10 cellular contexts compared by ENCODE assay signal in the genomic region with DNA sequence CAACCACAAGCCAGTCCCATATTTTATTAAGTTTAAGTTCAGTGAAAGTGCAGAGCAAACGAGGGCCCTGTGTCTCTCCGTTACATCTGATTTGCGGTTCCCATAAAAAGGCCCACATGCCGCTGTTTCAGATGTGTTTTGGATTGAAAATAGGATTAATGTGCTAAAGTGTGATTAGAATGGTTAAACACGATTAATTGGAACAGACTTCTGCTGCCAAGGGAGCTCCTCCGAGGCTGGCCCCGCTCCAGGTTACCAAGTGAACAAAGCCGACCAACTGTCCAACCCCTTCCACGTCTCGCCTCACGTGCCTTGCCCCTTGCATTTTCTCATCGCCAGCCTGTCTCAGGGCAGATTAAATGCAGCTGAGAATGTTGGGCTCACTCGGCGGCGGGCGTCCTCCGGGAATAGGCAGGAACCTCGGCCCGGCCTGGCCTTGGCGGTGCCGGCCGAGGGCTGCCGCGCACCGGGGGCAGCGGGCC.
DNase-seq lines count a peak whose midpoint lies in the region; ATAC-seq and TF ChIP-seq lines count a peak whose summit lies in the region.
"Had no signal": no experiment of that assay in that cellular context is flagged by ENCODE, and none has a peak within 500 bp of the region (broad histone marks: within the 10 kb centered on the region; RNA-seq: fewer than 3 reads in every experiment).

No MANE protein-coding gene starts in this region.

- no peaks in the 10 kb centered on the region for H3K9me2 ChIP-seq in Karpas-422 (replicated peaks; ENCODE audit: insufficient read depth, low read length)

- CTCF ChIA-PET in activated naive CD4-positive, alpha-beta T cell treated with anti-CD3 and anti-CD28 coated beads, Interleukin-2, amount 10 ng/mL, durations not matched to agents 7 days and 5 days (lab: Charles Lee): no interaction called here

- H3K36me3 ChIP-seq in BLaER1: no peaks in the 10 kb centered on the region
- no peaks in the 10 kb centered on the region for H3K36me3 ChIP-seq in fibroblast of lung (ENCODE audit: control insufficient read depth, insufficient read depth, low read length)
- no peaks in the 10 kb centered on the region for H3K36me3 ChIP-seq in Karpas-422 (ENCODE audit: insufficient read depth, low read length)

- no peaks in the 10 kb centered on the region for H3K9me3 Mint-ChIP-seq in activated naive CD4-positive, alpha-beta T cell treated with anti-CD3 and anti-CD28 coated beads, Interleukin-2, amount 10 ng/mL, durations not matched to agents 7 days and 5 days

- ATAC-seq in HG02588 (IDR thresholded peaks at IDR 0.05; ENCODE audit: unreplicated experiment): no peak
- ATAC-seq: T-helper 17 cell had no signal

- H2AFZ ChIP-seq in fibroblast of lung (ENCODE audit: low read length) (peak overlapping the region; percentile 49), Karpas-422 (ENCODE audit: low read length) (no peak overlapping the region)

- H3K27me3 ChIP-seq in BLaER1: no peaks in the 10 kb centered on the region
- no peaks in the 10 kb centered on the region for H3K27me3 ChIP-seq in fibroblast of lung (ENCODE audit: control insufficient read depth, insufficient read depth, low read length)
- H3K27me3 ChIP-seq in Karpas-422 (ENCODE audit: low read length): no peaks in the 10 kb centered on the region

- DNase-seq in NCI-H2196 treated with DMSO at 0.1 percent for 48 hours (lab: John Stamatoyannopoulos, UW; ENCODE audit: unreplicated experiment): peak; percentile 31
- peak; percentile 27 to 34 for DNase-seq in fibroblast of lung (ENCODE audit: low read depth in 2 of 2)
- peak; percentile 36 for DNase-seq in occipital lobe (lab: John Stamatoyannopoulos, UW)
- DNase-seq in OCI-M1 (lab: John Stamatoyannopoulos, UW): no peak
- DNase-seq in Karpas-422: no peak
- no peak for DNase-seq in activated naive CD4-positive, alpha-beta T cell treated with anti-CD3 and anti-CD28 coated beads, Interleukin-2, amount 10 ng/mL, durations not matched to agents 7 days and 5 days
- DNase-seq: T-helper 17 cell had no signal

- H3K4me1 Mint-ChIP-seq in activated naive CD4-positive, alpha-beta T cell treated with anti-CD3 and anti-CD28 coated beads, Interleukin-2, amount 10 ng/mL, durations not matched to agents 7 days and 5 days: no peaks in the 10 kb centered on the region

- H3K36me3 Mint-ChIP-seq in activated naive CD4-positive, alpha-beta T cell treated with anti-CD3 and anti-CD28 coated beads, Interleukin-2, amount 10 ng/mL, durations not matched to agents 7 days and 5 days: no peaks in the 10 kb centered on the region

- H4K20me1 ChIP-seq in BLaER1 (no peaks in the 10 kb centered on the region), fibroblast of lung (ENCODE audit: control insufficient read depth, extremely low read depth, insufficient read depth, low read length) (no peaks in the 10 kb centered on the region), Karpas-422 (ENCODE audit: insufficient read depth, low read depth, low read length) (no peaks in the 10 kb centered on the region)

- no peak overlapping the region for H3K4me3 Mint-ChIP-seq in activated naive CD4-positive, alpha-beta T cell treated with anti-CD3 and anti-CD28 coated beads, Interleukin-2, amount 10 ng/mL, durations not matched to agents 7 days and 5 days
- H3K4me3 Mint-ChIP-seq: T-helper 17 cell had no signal

- TF ChIP-seq CTCF in fibroblast of lung (conservative IDR thresholded peaks at IDR 0.05 in 1 of 2, IDR thresholded peaks at IDR 0.05 in 1 of 2; ENCODE audit: low read depth in 1 of 2, low read length in 2 of 2): no peak

- H3K79me2 ChIP-seq in fibroblast of lung (ENCODE audit: control insufficient read depth, insufficient read depth, low read length): no peaks in the 10 kb centered on the region
- no peaks in the 10 kb centered on the region for H3K79me2 ChIP-seq in Karpas-422 (ENCODE audit: low read length)

- H3K4me2 ChIP-seq in BLaER1 (peak overlapping the region; percentile 98), fibroblast of lung (ENCODE audit: extremely low read depth, insufficient read depth, low read length) (no peak overlapping the region), Karpas-422 (ENCODE audit: low read depth, low read length, poor library complexity, severe bottlenecking) (no peak overlapping the region)

- H3K27ac ChIP-seq in BLaER1 (peak overlapping the region; percentile 88), fibroblast of lung (ENCODE audit: insufficient read depth, low read length) (no peak overlapping the region), Karpas-422 (ENCODE audit: low read length) (no peak overlapping the region)
- H3K27ac ChIP-seq: epithelial cell of prostate had no signal

- peak overlapping the region; percentile 77 for H3K9ac ChIP-seq in BLaER1
- H3K9ac ChIP-seq in fibroblast of lung (ENCODE audit: insufficient read depth, low read length): peak overlapping the region; percentile 2
- no peak overlapping the region for H3K9ac ChIP-seq in Karpas-422 (ENCODE audit: low read length)

- H3K27me3 Mint-ChIP-seq in activated naive CD4-positive, alpha-beta T cell treated with anti-CD3 and anti-CD28 coated beads, Interleukin-2, amount 10 ng/mL, durations not matched to agents 7 days and 5 days: peaks cover 3% of the 10 kb centered on the region

- H3K27ac Mint-ChIP-seq in activated naive CD4-positive, alpha-beta T cell treated with anti-CD3 and anti-CD28 coated beads, Interleukin-2, amount 10 ng/mL, durations not matched to agents 7 days and 5 days: no peak overlapping the region
- H3K27ac Mint-ChIP-seq: T-helper 17 cell had no signal

- H3K4me1 ChIP-seq in BLaER1 (peaks cover 46% of the 10 kb centered on the region), fibroblast of lung (ENCODE audit: control insufficient read depth, extremely low read depth, insufficient read depth, low read length) (no peaks in the 10 kb centered on the region), Karpas-422 (ENCODE audit: low read length) (no peaks in the 10 kb centered on the region)

- H3K9me3 ChIP-seq in BLaER1 (no peaks in the 10 kb centered on the region), fibroblast of lung (ENCODE audit: control insufficient read depth, insufficient read depth, low read depth, low read length) (no peaks in the 10 kb centered on the region), Karpas-422 (ENCODE audit: low read length) (no peaks in the 10 kb centered on the region)

- H3K4me3 ChIP-seq in BLaER1 (peak overlapping the region; percentile 49), fibroblast of lung (replicated peaks in 1 of 4; ENCODE audit: control extremely low read depth in 1 of 4, insufficient read depth in 1 of 4, low read depth in 3 of 4, low read length in 4 of 4) (peak overlapping the region in 1 of 4 experiments; percentile 28), Karpas-422 (ENCODE audit: low read length) (no peak overlapping the region)

Comparison
In these comparisons a context has a peak if more than half of its experiments do, and no peak if none do; other contexts are left out.
1. DNase-seq: peak in NCI-H2196 treated with DMSO at 0.1 percent for 48 hours (single experiment), fibroblast of lung (2 of 2) and occipital lobe (single experiment); none in OCI-M1 (single experiment), Karpas-422 (single experiment) and activated naive CD4-positive, alpha-beta T cell treated with anti-CD3 and anti-CD28 coated beads, Interleukin-2, amount 10 ng/mL, durations not matched to agents 7 days and 5 days (single experiment).